Comparison of ENCODE assay signal across 19 cellular contexts in the genomic region with DNA sequence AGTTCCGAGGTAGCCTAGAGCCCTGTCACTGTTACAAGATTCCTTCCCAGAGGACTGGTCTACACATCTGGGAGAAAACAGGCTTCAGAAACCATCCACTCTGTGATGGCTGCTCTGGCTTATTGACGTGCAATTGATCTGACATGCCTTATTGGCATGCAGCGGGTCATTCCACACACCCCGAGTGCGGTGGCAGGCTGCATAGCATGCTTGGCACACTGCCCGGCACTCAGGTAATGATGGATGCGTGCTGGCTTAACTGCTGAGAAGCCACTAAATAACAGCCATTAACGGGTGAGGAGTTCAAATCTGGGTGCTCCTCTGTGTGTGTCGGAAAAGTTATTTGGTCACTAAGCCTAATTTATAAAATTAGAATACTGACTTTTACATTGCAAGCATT.
DNase-seq lines count a peak whose midpoint lies in the region; ATAC-seq, FAIRE-seq and TF ChIP-seq lines count a peak whose summit lies in the region.
"Had no signal": no experiment of that assay in that cellular context is flagged by ENCODE, and none has a peak within 500 bp of the region (broad histone marks: within the 10 kb centered on the region; RNA-seq: fewer than 3 reads in every experiment).

No MANE protein-coding gene starts in this region.

- no peaks in the 10 kb centered on the region for H3K27me3 ChIP-seq in IMR-90 (ENCODE audit: control insufficient read depth, insufficient read depth, low read length)
- H3K27me3 ChIP-seq in bronchial epithelial cell (ENCODE audit: control insufficient read depth, insufficient read depth, low read length): no peaks in the 10 kb centered on the region
- no peaks in the 10 kb centered on the region for H3K27me3 ChIP-seq in small intestine (ENCODE audit: control insufficient read depth in 2 of 2, insufficient read depth in 2 of 2, low read length in 2 of 2)

- no peaks in the 10 kb centered on the region for H3K36me3 Mint-ChIP-seq in osteocyte (ENCODE audit: unreplicated experiment)

- no peaks in the 10 kb centered on the region for H3K36me3 ChIP-seq in IMR-90 (ENCODE audit: control insufficient read depth, insufficient read depth, low read length)
- H3K36me3 ChIP-seq in bronchial epithelial cell (ENCODE audit: control insufficient read depth, insufficient read depth, low read length): no peaks in the 10 kb centered on the region
- H3K36me3 ChIP-seq in small intestine (ENCODE audit: control insufficient read depth in 2 of 2, insufficient read depth in 2 of 2, low read length in 2 of 2): no peaks in the 10 kb centered on the region
- H3K36me3 ChIP-seq: HAP-1 had no signal

- H2BK15ac ChIP-seq in IMR-90 (ENCODE audit: low read depth, low read length): peak overlapping the region; percentile 81; the same call in 1 of the 3 replicates

- H4K5ac ChIP-seq in IMR-90 (ENCODE audit: low read depth, low read length): no peak overlapping the region

- TF ChIP-seq CTCF in A549 (IDR thresholded peaks at IDR 0.05) (no peak), IMR-90 (conservative IDR thresholded peaks at IDR 0.05; ENCODE audit: low read depth, low read length) (no peak), bronchial epithelial cell (IDR thresholded peaks at IDR 0.05; ENCODE audit: insufficient read depth, low read length, severe bottlenecking) (no peak), osteocyte (IDR thresholded peaks at IDR 0.05) (no peak)

- BruUV-seq in IMR-90 (replicated peaks; lab: Mats Ljungman, UMichigan): no TSS peak

- dilution Hi-C loops in IMR-90 (cut with HindIII; ENCODE audit: low sequenced_read_pairs, unreplicated experiment): no loop called here

- POLR2A ChIA-PET in A549 (lab: Yijun Ruan, JAX) (no interaction called here), IMR-90 (lab: Charles Lee; ENCODE audit: unreplicated experiment) (no interaction called here)

- intact Hi-C loops in IMR-90 (cut with micrococcal nuclease): loop anchor here (10.0 kb wide), 2 partner anchors 949 to 1239 kb away; a partner anchor contains a TSS

- peak overlapping the region; percentile 89 for H2AK5ac ChIP-seq in IMR-90 (ENCODE audit: low read depth, low read length)

- H3K9me1 ChIP-seq in IMR-90 (ENCODE audit: insufficient read depth, low read length): peaks cover 4% of the 10 kb centered on the region

- no peak overlapping the region for H3K9ac ChIP-seq in IMR-90 (ENCODE audit: low read depth, low read length)
- H3K9ac ChIP-seq: SK-N-SH had no signal

- H2BK20ac ChIP-seq in IMR-90 (ENCODE audit: low read depth, low read length): peak overlapping the region; percentile 82

- WGBS in A549 (ENCODE audit: missing lambda C conversion rate): 93% methylated on average over 5 of the region's 9 CpGs
- 88% methylated on average over 3 of the region's 9 CpGs; no CpG with 5 or more reads in 1 of the 2 experiments for WGBS in IMR-90 (ENCODE audit: extremely low coverage in 2 of 2, insufficient read length in 1 of 2), 2 experiments
- WGBS in small intestine, 3 donors: 60 to 87% (median 60%) methylated on average over 9 of the region's 9 CpGs

- no peak for TF ChIP-seq EP300 in A549 (IDR thresholded peaks at IDR 0.05)

- H3K27ac ChIP-seq in A549 (peak overlapping the region; percentile 81 to 87; a peak in 4 of 6 replicates), IMR-90 (ENCODE audit: insufficient read depth, low read length) (no peak overlapping the region), small intestine (ENCODE audit: low read depth in 1 of 2, low read length in 1 of 2) (no peak overlapping the region)

- H4K20me1 ChIP-seq in IMR-90 (ENCODE audit: insufficient read depth, low read length): peaks cover 3% of the 10 kb centered on the region; the same call in 1 of the 2 replicates

- no peak overlapping the region for H2BK5ac ChIP-seq in IMR-90 (ENCODE audit: low read depth, low read length, poor library complexity, severe bottlenecking)

- no peak overlapping the region for H2AK9ac ChIP-seq in IMR-90 (replicated peaks; ENCODE audit: low read depth, low read length, poor library complexity)

- TF ChIP-seq RAD21 in A549 (conservative IDR thresholded peaks at IDR 0.05 in 1 of 2, IDR thresholded peaks at IDR 0.05 in 1 of 2) (no peak), IMR-90 (IDR thresholded peaks at IDR 0.05; ENCODE audit: low read length) (no peak)

- no peaks in the 10 kb centered on the region for H3K9me3 Mint-ChIP-seq in osteocyte (ENCODE audit: unreplicated experiment)

- CTCF ChIA-PET in A549 (lab: Yijun Ruan, JAX): no interaction called here
- CTCF ChIA-PET in IMR-90 (lab: Yijun Ruan, JAX): no interaction called here

- no peak overlapping the region for H3K27ac Mint-ChIP-seq in osteocyte (ENCODE audit: unreplicated experiment)

- no peak for ATAC-seq in A549
- no peak for ATAC-seq in IMR-90 (ENCODE audit: low read depth)
- no peak for ATAC-seq in HG03565 (IDR thresholded peaks at IDR 0.05; ENCODE audit: unreplicated experiment)
- ATAC-seq: Panc1 had no signal

- H3K27me3 Mint-ChIP-seq in osteocyte (ENCODE audit: unreplicated experiment): no peaks in the 10 kb centered on the region

- H3K4me3 ChIP-seq in A549 (no peak overlapping the region), IMR-90 (ENCODE audit: insufficient read depth, low read depth, low read length) (no peak overlapping the region), bronchial epithelial cell (ENCODE audit: low read depth, low read length) (no peak overlapping the region), small intestine (ENCODE audit: low read depth in 1 of 2, low read length in 2 of 2) (no peak overlapping the region)
- H3K4me3 ChIP-seq: HAP-1 had no signal

- H2AFZ ChIP-seq in IMR-90 (replicated peaks; ENCODE audit: low read length, poor library complexity): no peak overlapping the region

- no peak overlapping the region for H3K4me3 Mint-ChIP-seq in osteocyte (ENCODE audit: unreplicated experiment)

- H3K4me1 ChIP-seq in A549: peaks cover 33% of the 10 kb centered on the region
- peaks cover 4% of the 10 kb centered on the region; the same call in 1 of the 2 replicates for H3K4me1 ChIP-seq in IMR-90 (ENCODE audit: control insufficient read depth, insufficient read depth, low read length)
- no peaks in the 10 kb centered on the region for H3K4me1 ChIP-seq in small intestine (ENCODE audit: control insufficient read depth in 2 of 2, insufficient read depth in 1 of 2, low read depth in 1 of 2, low read length in 1 of 2)
- H3K4me1 ChIP-seq: HAP-1 had no signal

- no peak overlapping the region for H3K18ac ChIP-seq in IMR-90 (ENCODE audit: low read depth, low read length)

- H3K56ac ChIP-seq in IMR-90 (ENCODE audit: extremely low read depth, insufficient read depth, low read length): no peak overlapping the region

- H3K4ac ChIP-seq in IMR-90 (ENCODE audit: low read depth, low read length): peak overlapping the region; percentile 28

- no peak for TF ChIP-seq POLR2A in A549 (IDR thresholded peaks at IDR 0.05; ENCODE audit: low read length)
- no peak for TF ChIP-seq POLR2A in IMR-90 (IDR thresholded peaks at IDR 0.05; ENCODE audit: low read depth, low read length)

- H4K8ac ChIP-seq in IMR-90 (ENCODE audit: low read depth in 2 of 2, low read length in 2 of 2): 0 out of 4 replicates have a peak overlapping the region, but pooled peaks of 1 of the 2 experiments have one; percentile 39

- H3K4me2 ChIP-seq in A549 (no peak overlapping the region), IMR-90 (ENCODE audit: low read depth, low read length) (no peak overlapping the region)
- H3K4me2 ChIP-seq: SK-N-SH had no signal

- no peak overlapping the region for H3K14ac ChIP-seq in IMR-90 (replicated peaks; ENCODE audit: low read depth, low read length)

- in situ Hi-C loops in IMR-90 (cut with MboI; ENCODE audit: low sequenced_read_pairs): no loop called here

- peak overlapping the region; percentile 71 for H2BK120ac ChIP-seq in IMR-90 (ENCODE audit: low read depth, low read length)

- FAIRE-seq in A549 (lab: Jason Lieb, UNC) (no peak), bronchial epithelial cell (lab: Jason Lieb, UNC) (no peak), small intestine (lab: Jason Lieb, UNC) (no peak)
- FAIRE-seq: A204.1 had no signal

- no peaks in the 10 kb centered on the region for H3K79me1 ChIP-seq in IMR-90 (ENCODE audit: low read depth in 1 of 2, low read length in 2 of 2)

- H3K9me3 ChIP-seq in A549 (no peaks in the 10 kb centered on the region), IMR-90 (ENCODE audit: control insufficient read depth, insufficient read depth, low read length) (no peaks in the 10 kb centered on the region), small intestine (ENCODE audit: control insufficient read depth, low read depth) (no peaks in the 10 kb centered on the region)
- H3K9me3 ChIP-seq: HAP-1, SK-N-SH had no signal

- DNase-seq in A549 (ENCODE audit: low read depth in 1 of 2, low spot score in 1 of 2) (no peak), IMR-90 (no peak), bronchial epithelial cell (ENCODE audit: low read depth) (peak; percentile 15), osteocyte (ENCODE audit: extremely low spot score, unreplicated experiment) (peak; percentile 60), small intestine (no peak), DMS53 treated with DMSO at 0.1 percent for 48 hours (lab: John Stamatoyannopoulos, UW; ENCODE audit: unreplicated experiment) (no peak)
- DNase-seq: C1 segment of cervical spinal cord, EL, KBM-7, NCI-H1048, NCI-H1436 treated with DMSO at 0.1 percent for 48 hours, NCI-H2029 treated with DMSO at 0.1 percent for 48 hours, NCI-H82, SHP77, SK-N-SH had no signal

- H4K91ac ChIP-seq in IMR-90 (ENCODE audit: insufficient read depth, low read depth, low read length): peak overlapping the region; percentile 29; the same call in 1 of the 2 replicates

- peaks cover 28% of the 10 kb centered on the region for H3K4me1 Mint-ChIP-seq in osteocyte (ENCODE audit: unreplicated experiment)

- H3K23ac ChIP-seq in IMR-90 (ENCODE audit: low read depth, low read length): no peak overlapping the region

TF ChIP-seq in A549, 52 proteins besides CTCF, POLR2A, EP300 and RAD21 (continues in another document):
- no peak for TF ChIP-seq JUN (IDR thresholded peaks at IDR 0.05)
- TF ChIP-seq, protein P1, sequence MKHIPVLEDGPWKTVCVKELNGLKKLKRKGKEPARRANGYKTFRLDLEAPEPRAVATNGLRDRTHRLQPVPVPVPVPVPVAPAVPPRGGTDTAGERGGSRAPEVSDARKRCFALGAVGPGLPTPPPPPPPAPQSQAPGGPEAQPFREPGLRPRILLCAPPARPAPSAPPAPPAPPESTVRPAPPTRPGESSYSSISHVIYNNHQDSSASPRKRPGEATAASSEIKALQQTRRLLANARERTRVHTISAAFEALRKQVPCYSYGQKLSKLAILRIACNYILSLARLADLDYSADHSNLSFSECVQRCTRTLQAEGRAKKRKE (CRISPR knock-in tag; IDR thresholded peaks at IDR 0.05; ENCODE audit: low read depth): no peak

TF ChIP-seq in IMR-90, 13 proteins besides CTCF, POLR2A, EP300 and RAD21 (continues in another document):
- TF ChIP-seq RCOR1 (IDR thresholded peaks at IDR 0.05; ENCODE audit: insufficient replicate concordance, low read length): no peak

Comparison
In these comparisons a context has a peak if more than half of its experiments do, and no peak if none do; other contexts are left out.
1. DNase-seq: peak in bronchial epithelial cell (single experiment) and osteocyte (single experiment); none in A549 (0 of 2), IMR-90 (single experiment), small intestine (single experiment) and DMS53 treated with DMSO at 0.1 percent for 48 hours (single experiment).
2. H3K27ac ChIP-seq: peak in A549 (2 of 2); none in IMR-90 (single experiment) and small intestine (0 of 2).